In the genomic region with DNA sequence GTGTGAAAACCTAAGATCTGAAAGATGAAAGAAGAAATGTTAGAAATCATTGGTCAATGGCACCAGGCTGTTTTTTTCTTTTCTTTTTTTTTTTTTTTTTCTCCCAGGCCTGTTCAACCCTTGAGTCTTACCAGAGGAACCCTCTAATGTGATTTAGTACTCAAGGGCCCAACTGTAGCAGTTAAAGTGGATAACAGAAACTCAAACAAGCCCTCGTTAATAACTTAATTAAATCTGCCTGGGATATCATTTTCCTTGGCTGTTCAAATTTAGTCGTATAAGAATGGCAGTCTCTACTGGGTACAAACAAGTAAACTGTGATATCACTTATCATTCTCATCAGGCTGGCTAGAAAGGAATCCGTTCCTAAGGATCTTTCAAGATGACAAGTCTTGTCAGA, we compare ENCODE assay signal across 15 cellular contexts.
"Had no signal": no experiment of that assay in that cellular context is flagged by ENCODE, and none has a peak within 500 bp of the region (broad histone marks: within the 10 kb centered on the region; RNA-seq: fewer than 3 reads in every experiment).

No MANE protein-coding gene starts in this region.

- H3K36me3 ChIP-seq: right atrium auricular region, sigmoid colon had no signal

- H3K27ac ChIP-seq: dorsolateral prefrontal cortex, hepatocyte, right atrium auricular region, sigmoid colon, skin epidermis had no signal

- H3K4me3 Mint-ChIP-seq: naive thymus-derived CD4-positive, alpha-beta T cell; neural crest cell had no signal

- H3K4me1 Mint-ChIP-seq: neural crest cell had no signal

- H3K9me3 ChIP-seq: right atrium auricular region, sigmoid colon had no signal

- H3K27me3 ChIP-seq: dorsolateral prefrontal cortex, hepatocyte, right atrium auricular region, sigmoid colon had no signal

- ATAC-seq: naive thymus-derived CD4-positive, alpha-beta T cell had no signal

- H3K27me3 Mint-ChIP-seq: naive thymus-derived CD4-positive, alpha-beta T cell had no signal

- DNase-seq: cortex of kidney; dorsolateral prefrontal cortex; effector CD8-positive, alpha-beta T cell; foreskin melanocyte; head of caudate nucleus; kidney glomerular epithelial cell; naive thymus-derived CD4-positive, alpha-beta T cell; sigmoid colon; stimulated activated CD4-positive, alpha-beta T cell treated with anti-CD3 and anti-CD28 coated beads, Interleukin-12 subunit alpha, Interleukin-12 subunit beta, amount 100 ng/mL, for 4 hours; stimulated activated CD4-positive, alpha-beta T cell treated with anti-CD3 and anti-CD28 coated beads, Interleukin-2, amount 100 ng/mL, for 48 hours; stimulated activated naive CD4-positive, alpha-beta T cell treated with Interleukin-2 at 50 U/mL for 16 hours had no signal

- H3K4me3 ChIP-seq: dorsolateral prefrontal cortex, hepatocyte, right atrium auricular region, sigmoid colon, skin epidermis had no signal

- H3K4me1 ChIP-seq: right atrium auricular region, sigmoid colon had no signal
